ENCODE assay signal across 9 cellular contexts in genomic region chr11:75349540-75350116, GRCh38. TPM values are rescaled to one million over a fixed set of nuclear protein-coding genes. Genes with fewer than 3 reads are reported as not detected.
DNase-seq lines count a peak whose midpoint lies in the region; ATAC-seq, FAIRE-seq and TF ChIP-seq lines count a peak whose summit lies in the region.
"Had no signal": no experiment of that assay in that cellular context is flagged by ENCODE, and none has a peak within 500 bp of the region (broad histone marks: within the 10 kb centered on the region; RNA-seq: fewer than 3 reads in every experiment).

No MANE protein-coding gene starts in this region.

- no peak overlapping the region for H3K14ac ChIP-seq in neuronal stem cell (ENCODE audit: low read length)

- peaks cover 49% of the 10 kb centered on the region for H3F3A ChIP-seq in GM23248 (ENCODE audit: insufficient read depth)

- ATAC-seq in Panc1 (no peak), GM18517 (IDR thresholded peaks at IDR 0.05; ENCODE audit: unreplicated experiment) (no peak)

- no peaks in the 10 kb centered on the region for H3K9me3 Mint-ChIP-seq in CD4-positive, alpha-beta memory T cell

- in situ Hi-C loops in Panc1 (cut with HindIII; ENCODE audit: low pct_unique_long_range_greater_than_20kb, low sequenced_read_pairs) (no loop called here), GM23248 (cut with MboI) (no loop called here)

- no peak overlapping the region for H2BK5ac ChIP-seq in neuronal stem cell (ENCODE audit: low read length)

- H3K18ac ChIP-seq in neuronal stem cell (ENCODE audit: low read length) = peak overlapping the region; percentile 21

- H3K27me3 Mint-ChIP-seq in CD4-positive, alpha-beta memory T cell = no peaks in the 10 kb centered on the region

- H3K4me2 ChIP-seq in endothelial cell of umbilical vein (ENCODE audit: insufficient read depth, low read length) (peak overlapping the region; percentile 55), neuronal stem cell (ENCODE audit: insufficient read depth, low read length, poor library complexity, severe bottlenecking) (no peak overlapping the region), GM23248 (ENCODE audit: unreplicated experiment) (no peak overlapping the region)

- no CpG with 5 or more reads among the region's 4 CpGs for WGBS in neuronal stem cell (ENCODE audit: extremely low coverage in 2 of 2, insufficient read length in 2 of 2, insufficient replicate concordance in 1 of 2), 2 donors
- 92 to 93% methylated on average over 4 of the region's 4 CpGs for WGBS in GM23248 (ENCODE audit: low coverage in 1 of 2, low lambda C conversion rate in 2 of 2, missing lambda C conversion rate in 2 of 2), 2 experiments

- H2BK120ac ChIP-seq in neuronal stem cell (ENCODE audit: low read depth, low read length) = no peak overlapping the region

- H3K4me3 Mint-ChIP-seq in CD4-positive, alpha-beta memory T cell = peak overlapping the region in 6 of 8 donors; percentile 63 to 87 (median 76)

- H3K9ac ChIP-seq in endothelial cell of umbilical vein (replicated peaks; ENCODE audit: extremely low read depth, insufficient read depth, low read length) = peak overlapping the region; percentile 19
- no peak overlapping the region for H3K9ac ChIP-seq in neuronal stem cell (ENCODE audit: low read depth, low read length, poor library complexity)
- H3K9ac ChIP-seq in GM23248 = no peak overlapping the region

- H3K79me2 ChIP-seq in endothelial cell of umbilical vein (ENCODE audit: control insufficient read depth, insufficient read depth, low read length) = peaks cover 29% of the 10 kb centered on the region
- no peaks in the 10 kb centered on the region for H3K79me2 ChIP-seq in GM23248 (ENCODE audit: insufficient read depth)

- H3K27ac ChIP-seq in CD4-positive, alpha-beta memory T cell (ENCODE audit: low read depth, low read length) = peak overlapping the region; percentile 75
- H3K27ac ChIP-seq in Panc1 (ENCODE audit: low read length) (peak overlapping the region; percentile 96), endothelial cell of umbilical vein (ENCODE audit: insufficient read depth, low read depth, low read length) (peak overlapping the region; percentile 80), neuronal stem cell (replicated peaks; ENCODE audit: low read length) (peak overlapping the region; percentile 20), GM23248 (no peak overlapping the region)

- intact Hi-C loops in CD4-positive, alpha-beta memory T cell (cut with micrococcal nuclease) = loop anchor here (2.0 kb wide), 1 partner anchor 21 kb away; no protein-coding TSS in a partner anchor
- intact Hi-C loops in Panc1 (cut with micrococcal nuclease; ENCODE audit: unreplicated experiment) (no loop called here), endothelial cell of umbilical vein (cut with micrococcal nuclease) (loop anchor here (1.0 kb wide), 1 partner anchor 69 kb away; no protein-coding TSS in a partner anchor)

- H3K4me1 Mint-ChIP-seq in CD4-positive, alpha-beta memory T cell = peaks cover 46 to 90% (median 71%) of the 10 kb centered on the region in 4 donors

- H2AK5ac ChIP-seq in neuronal stem cell (ENCODE audit: low read depth, low read length) = no peak overlapping the region

- POLR2A ChIA-PET in CD4-positive, alpha-beta memory T cell (lab: Charles Lee; ENCODE audit: partially characterized antibody) = interaction anchor here (1.6 to 5.0 kb wide), 4 partner anchors 10 to 74 kb away, joined by 5 to 113 read pairs (median 45); no protein-coding TSS in a partner anchor
- POLR2A ChIA-PET in Panc1 (lab: Charles Lee) = interaction anchor here (0.5 to 0.6 kb wide), 2 partner anchors 9 to 22 kb away, joined by 3 read pairs; no protein-coding TSS in a partner anchor
- POLR2A ChIA-PET in endothelial cell of umbilical vein (lab: Charles Lee) = no interaction called here

- no peaks in the 10 kb centered on the region for H3K9me2 ChIP-seq in GM23248 (ENCODE audit: insufficient read depth)

- no peak for TF ChIP-seq POLR2A in endothelial cell of umbilical vein (IDR thresholded peaks at IDR 0.05; ENCODE audit: low read depth, low read length)

- H2AFZ ChIP-seq in endothelial cell of umbilical vein (ENCODE audit: low read depth, low read length) = no peak overlapping the region
- no peak overlapping the region for H2AFZ ChIP-seq in neuronal stem cell (ENCODE audit: low read length)
- H2AFZ ChIP-seq in GM23248 = no peak overlapping the region

- no peaks in the 10 kb centered on the region for H3K27me3 ChIP-seq in CD4-positive, alpha-beta memory T cell (ENCODE audit: insufficient read depth, low read length)
- no peaks in the 10 kb centered on the region for H3K27me3 ChIP-seq in Panc1 (ENCODE audit: control insufficient read depth, insufficient read depth, low read length)
- no peaks in the 10 kb centered on the region for H3K27me3 ChIP-seq in endothelial cell of umbilical vein (ENCODE audit: control insufficient read depth in 2 of 2, insufficient read depth in 2 of 2, low read length in 2 of 2)
- peaks cover 0 to 16% (median 0%) of the 10 kb centered on the region in 3 experiments for H3K27me3 ChIP-seq in neuronal stem cell (ENCODE audit: control insufficient read depth in 3 of 3, insufficient read depth in 3 of 3, low read depth in 1 of 3, low read length in 3 of 3)
- H3K27me3 ChIP-seq in GM23248 (replicated peaks; ENCODE audit: insufficient read depth) = no peaks in the 10 kb centered on the region

- no peak for TF ChIP-seq CTCF in Panc1 (IDR thresholded peaks at IDR 0.05)
- no peak for TF ChIP-seq CTCF in endothelial cell of umbilical vein (IDR thresholded peaks at IDR 0.05; ENCODE audit: extremely low read depth in 1 of 2, insufficient read depth in 1 of 2, low read depth in 1 of 2, low read length in 2 of 2)

- H4K20me1 ChIP-seq in endothelial cell of umbilical vein (replicated peaks; ENCODE audit: control insufficient read depth, extremely low read depth, insufficient read depth, low read length) = no peaks in the 10 kb centered on the region
- no peaks in the 10 kb centered on the region for H4K20me1 ChIP-seq in GM23248 (ENCODE audit: insufficient read depth)

- peak overlapping the region; percentile 7 for H3K23ac ChIP-seq in neuronal stem cell (ENCODE audit: low read depth, low read length, poor library complexity)

- H2BK15ac ChIP-seq in neuronal stem cell (ENCODE audit: low read length) = no peak overlapping the region

- peaks cover 72% of the 10 kb centered on the region for H3K4me1 ChIP-seq in CD4-positive, alpha-beta memory T cell (ENCODE audit: insufficient read depth, low read length)
- peaks cover 70% of the 10 kb centered on the region for H3K4me1 ChIP-seq in Panc1 (ENCODE audit: control insufficient read depth, insufficient read depth, low read length)
- H3K4me1 ChIP-seq in endothelial cell of umbilical vein (ENCODE audit: control insufficient read depth, extremely low read depth, insufficient read depth, low read length) = peaks cover 45% of the 10 kb centered on the region
- H3K4me1 ChIP-seq in neuronal stem cell (ENCODE audit: control insufficient read depth in 2 of 2, insufficient read depth in 1 of 2, low read depth in 1 of 2, low read length in 2 of 2) = peaks cover 36 to 42% of the 10 kb centered on the region in 2 donors
- H3K4me1 ChIP-seq in GM23248 (ENCODE audit: insufficient read depth) = peaks cover 17% of the 10 kb centered on the region

- no peaks in the 10 kb centered on the region for H3K36me3 ChIP-seq in CD4-positive, alpha-beta memory T cell (ENCODE audit: insufficient read depth, low read length)
- H3K36me3 ChIP-seq in Panc1 (ENCODE audit: control insufficient read depth, insufficient read depth, low read length) = no peaks in the 10 kb centered on the region; the same call in 1 of the 2 replicates
- peaks cover 0 to 4% of the 10 kb centered on the region in 2 experiments for H3K36me3 ChIP-seq in endothelial cell of umbilical vein (ENCODE audit: control insufficient read depth in 2 of 2, extremely low read depth in 1 of 2, insufficient read depth in 2 of 2, low read length in 2 of 2)
- no peaks in the 10 kb centered on the region for H3K36me3 ChIP-seq in neuronal stem cell (replicated peaks in 1 of 2; ENCODE audit: control insufficient read depth in 2 of 2, insufficient read depth in 2 of 2, low read length in 2 of 2)
- no peaks in the 10 kb centered on the region for H3K36me3 ChIP-seq in GM23248 (ENCODE audit: low read depth)

- no peak overlapping the region for H2BK12ac ChIP-seq in neuronal stem cell (ENCODE audit: low read length)

- CTCF ChIA-PET in CD4-positive, alpha-beta memory T cell (lab: Charles Lee; ENCODE audit: partially characterized antibody) = interaction anchor here (1.6 to 6.6 kb wide), 5 partner anchors 9 to 70 kb away, joined by 4 to 43 read pairs (median 13); no protein-coding TSS in a partner anchor
- CTCF ChIA-PET in Panc1 (lab: Charles Lee) = no interaction called here
- CTCF ChIA-PET in endothelial cell of umbilical vein (lab: Charles Lee) = interaction anchor here (0.8 to 5.5 kb wide), 9 partner anchors 10 to 70 kb away, joined by 3 to 28 read pairs (median 4); no protein-coding TSS in a partner anchor

- H3K36me3 Mint-ChIP-seq in CD4-positive, alpha-beta memory T cell = peaks cover 0 to 12% of the 10 kb centered on the region in 2 donors

- H4K8ac ChIP-seq in neuronal stem cell (ENCODE audit: low read depth, low read length) = no peak overlapping the region

- no peak overlapping the region for H3K4ac ChIP-seq in neuronal stem cell (ENCODE audit: low read length)

- FAIRE-seq in endothelial cell of umbilical vein (lab: Jason Lieb, UNC) = peak; percentile 92

- peak in 1 of 5 donors; percentile 38 for DNase-seq in CD4-positive, alpha-beta memory T cell
- DNase-seq in Panc1 (ENCODE audit: low read depth, low spot score) (no peak), endothelial cell of umbilical vein (ENCODE audit: low read depth, low spot score) (peak; percentile 59), neuronal stem cell (ENCODE audit: low spot score) (peak; percentile 52), GM23248 (no peak), NCI-H1092 (lab: John Stamatoyannopoulos, UW) (no peak), pons (ENCODE audit: low spot score) (no peak)
- DNase-seq: KG1 had no signal

- BruUV-seq in Panc1 (replicated peaks; lab: Mats Ljungman, UMichigan) (no TSS peak), endothelial cell of umbilical vein (replicated peaks; lab: Mats Ljungman, UMichigan) (no TSS peak)

- H4K91ac ChIP-seq in neuronal stem cell (ENCODE audit: low read depth, low read length, poor library complexity) = no peak overlapping the region

- no peaks in the 10 kb centered on the region for H3K79me1 ChIP-seq in neuronal stem cell (ENCODE audit: low read depth, low read length)

- no peak overlapping the region for H3K4me3 ChIP-seq in CD4-positive, alpha-beta memory T cell (ENCODE audit: low read length in 2 of 2)
- H3K4me3 ChIP-seq in Panc1 (ENCODE audit: low read depth in 2 of 2, low read length in 2 of 2) = peak overlapping the region; percentile 60 to 85
- H3K4me3 ChIP-seq in endothelial cell of umbilical vein (replicated peaks in 1 of 3; ENCODE audit: insufficient read depth in 1 of 3, low read depth in 1 of 3, low read length in 3 of 3) = peak overlapping the region in 2 of 3 experiments; percentile 8 to 85
- H3K4me3 ChIP-seq in neuronal stem cell (ENCODE audit: low read length in 2 of 2) = no peak overlapping the region
- no peak overlapping the region for H3K4me3 ChIP-seq in GM23248

- peak overlapping the region; percentile 37 to 98 (median 92) for H3K27ac Mint-ChIP-seq in CD4-positive, alpha-beta memory T cell

- H3K9me3 ChIP-seq in CD4-positive, alpha-beta memory T cell (ENCODE audit: control insufficient read depth in 1 of 2, low read length in 2 of 2) = no peaks in the 10 kb centered on the region
- no peaks in the 10 kb centered on the region for H3K9me3 ChIP-seq in Panc1 (ENCODE audit: control insufficient read depth, insufficient read depth, low read depth, low read length)
- H3K9me3 ChIP-seq in endothelial cell of umbilical vein (replicated peaks; ENCODE audit: control insufficient read depth, insufficient read depth, low read length) = no peaks in the 10 kb centered on the region
- H3K9me3 ChIP-seq in neuronal stem cell (replicated peaks in 1 of 2; ENCODE audit: control insufficient read depth in 2 of 2, insufficient read depth in 1 of 2, low read depth in 1 of 2, low read length in 2 of 2) = no peaks in the 10 kb centered on the region
- H3K9me3 ChIP-seq in GM23248 (ENCODE audit: low read depth) = no peaks in the 10 kb centered on the region

- dilution Hi-C loops in endothelial cell of umbilical vein (cut with MboI; ENCODE audit: extremely low pct_ligation_motif_present, low sequenced_read_pairs) = no loop called here

- no peaks in the 10 kb centered on the region for H3K9me1 ChIP-seq in endothelial cell of umbilical vein (replicated peaks; ENCODE audit: control insufficient read depth, extremely low read depth, insufficient read depth, low read length)

RNA-seq across cellular contexts. Expression of gene ARRB1, which starts 1.8 kb away (rescaled TPM):
- 10 to 100 TPM; 45.0 to 47.5 TPM for total RNA-seq in CD4-positive, alpha-beta memory T cell
- polyA plus RNA-seq in CD4-positive, alpha-beta memory T cell = 1 to 10 TPM; 6.6 to 7.9 TPM
- total RNA-seq in Panc1 (2021; ENCODE audit: unreplicated experiment) = 219 TPM
- 236 TPM for polyA plus RNA-seq in Panc1 (2012; ENCODE audit: insufficient read length)
- total RNA-seq in endothelial cell of umbilical vein = 63.9 and 83.7 TPM in 2 replicates
- 76.6 and 92.6 TPM in 2 replicates for polyA plus RNA-seq in endothelial cell of umbilical vein
- polyA plus RNA-seq in endothelial cell of umbilical vein (2011; cell fraction: cytosol; rRNA removed) = 95.5 and 102 TPM in 2 replicates
- polyA plus RNA-seq in endothelial cell of umbilical vein (2011; cell fraction: nucleus; rRNA removed) = 93.4 and 108 TPM in 2 replicates
- 41.0 and 44.6 TPM in 2 replicates for polyA plus RNA-seq in endothelial cell of umbilical vein (2012)
- polyA minus RNA-seq in endothelial cell of umbilical vein = 284 and 350 TPM in 2 replicates
- 16.3 TPM for polyA minus RNA-seq in endothelial cell of umbilical vein (2011; cell fraction: cytosol; rRNA and poly(A)+ RNA removed)
- polyA minus RNA-seq in endothelial cell of umbilical vein (2011; cell fraction: nucleus; rRNA and poly(A)+ RNA removed) = 109 and 112 TPM in 2 replicates
- 6.6 TPM for polyA plus RNA-seq in neuronal stem cell (2013, experiment 1 of 2)
- polyA plus RNA-seq in neuronal stem cell (2013, experiment 2 of 2) = 6.3 TPM
- 2.1 and 3.1 TPM in 2 replicates for total RNA-seq in GM23248 (2014; rRNA removed; shearing (Covaris generic))
- 2.0 and 2.2 TPM in 2 replicates for polyA plus RNA-seq in GM23248 (2016; fragmentation: Nextera tagmentation; extraction: Ambion mirVana)

RNA-seq across cellular contexts. Expression of gene RPS3, which starts 49.7 kb away (rescaled TPM):
- total RNA-seq in CD4-positive, alpha-beta memory T cell = 1,000 to 10,000 TPM; 4,846 to 5,053 TPM
- polyA plus RNA-seq in CD4-positive, alpha-beta memory T cell = 1,000 to 10,000 TPM; 5,445 to 5,812 TPM
- total RNA-seq in Panc1 (2021; ENCODE audit: unreplicated experiment) (2,945 TPM), endothelial cell of umbilical vein (2,836 and 2,973 TPM in 2 replicates)
- polyA plus RNA-seq in Panc1 (2012; ENCODE audit: insufficient read length) = 2,908 TPM
- polyA plus RNA-seq in endothelial cell of umbilical vein (3,219 and 3,734 TPM in 2 replicates), GM23248 (2016; fragmentation: Nextera tagmentation; extraction: Ambion mirVana) (896 and 915 TPM in 2 replicates)
- 3,159 and 3,916 TPM in 2 replicates for polyA plus RNA-seq in endothelial cell of umbilical vein (2011; cell fraction: cytosol; rRNA removed)
- 1,354 and 1,373 TPM in 2 replicates for polyA plus RNA-seq in endothelial cell of umbilical vein (2011; cell fraction: nucleus; rRNA removed)
- polyA plus RNA-seq in endothelial cell of umbilical vein (2012) = 4,332 and 4,658 TPM in 2 replicates
- 1,194 and 1,275 TPM in 2 replicates for polyA minus RNA-seq in endothelial cell of umbilical vein
- polyA minus RNA-seq in endothelial cell of umbilical vein (2011; cell fraction: cytosol; rRNA and poly(A)+ RNA removed) = 1,153 TPM
- polyA minus RNA-seq in endothelial cell of umbilical vein (2011; cell fraction: nucleus; rRNA and poly(A)+ RNA removed) = 141 and 185 TPM in 2 replicates
- polyA plus RNA-seq in neuronal stem cell (2013, experiment 1 of 2) = 5,741 TPM
- 5,744 TPM for polyA plus RNA-seq in neuronal stem cell (2013, experiment 2 of 2)
- total RNA-seq in GM23248 (2014; rRNA removed; shearing (Covaris generic)) = 915 and 1,048 TPM in 2 replicates

Comparison
In these comparisons a context has a peak if more than half of its experiments do, and no peak if none do; other contexts are left out.
1. DNase-seq: peak in endothelial cell of umbilical vein (single experiment) and neuronal stem cell (single experiment); none in Panc1 (single experiment), GM23248 (single experiment), NCI-H1092 (single experiment) and pons (single experiment).
2. H3K4me3 ChIP-seq: peak in Panc1 (2 of 2) and endothelial cell of umbilical vein (2 of 3); none in CD4-positive, alpha-beta memory T cell (0 of 2), neuronal stem cell (0 of 2) and GM23248 (single experiment).
3. RNA of gene ARRB1, which starts 1.8 kb away (total RNA-seq): 219 TPM in Panc1 (single experiment), 63.9 to 83.7 TPM in endothelial cell of umbilical vein and 45.0 to 47.5 TPM in CD4-positive, alpha-beta memory T cell; 2.1 to 3.1 TPM in GM23248; every median in the first group is over 10 times any median in the second.